In the genomic region with DNA sequence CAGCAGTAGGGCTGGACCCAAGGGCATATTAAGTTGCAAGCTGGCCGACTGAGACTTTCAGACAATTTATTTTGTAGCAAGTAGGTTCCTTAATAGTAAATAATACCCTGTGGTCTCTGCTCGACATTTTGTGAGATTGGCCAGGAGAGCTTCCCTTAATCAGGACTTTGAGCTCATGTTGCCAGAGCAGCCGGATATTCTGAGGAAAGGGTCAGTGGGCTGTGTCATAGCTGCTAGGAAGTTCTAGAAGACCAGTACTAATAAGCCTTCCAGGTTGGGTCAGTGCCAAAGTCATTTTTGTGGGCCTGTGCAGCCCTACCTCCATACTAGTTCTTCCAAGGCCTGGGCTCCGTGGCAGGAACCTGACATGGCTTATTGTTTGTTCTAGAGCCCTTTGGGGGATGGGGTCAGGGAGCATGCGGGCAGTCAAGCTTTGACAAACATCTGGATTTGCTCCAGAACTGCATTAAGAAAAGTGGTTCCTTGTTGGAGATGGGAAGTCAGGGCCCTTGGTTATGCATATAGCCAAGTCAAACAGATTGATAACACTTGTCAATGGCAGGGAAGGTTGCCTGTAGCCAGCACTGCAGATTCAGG, we compare ENCODE assay signal across 12 cellular contexts. TPM values are rescaled to one million over a fixed set of nuclear protein-coding genes. Genes with fewer than 3 reads are reported as not detected.
DNase-seq lines count a peak whose midpoint lies in the region; ATAC-seq and TF ChIP-seq lines count a peak whose summit lies in the region.
"Had no signal": no experiment of that assay in that cellular context is flagged by ENCODE, and none has a peak within 500 bp of the region (broad histone marks: within the 10 kb centered on the region; RNA-seq: fewer than 3 reads in every experiment).

No MANE protein-coding gene starts in this region.

- no peak overlapping the region for H2BK12ac ChIP-seq in trophoblast cell (ENCODE audit: low read length)

- intact Hi-C loops in left cardiac atrium (cut with DNase I) = no loop called here

- no peak for TF ChIP-seq POLR2A in erythroblast (IDR thresholded peaks at IDR 0.05; ENCODE audit: low read length)

- H3K4me1 ChIP-seq in CD4-positive, CD25-positive, alpha-beta regulatory T cell (ENCODE audit: control insufficient read depth, insufficient read depth, low read length, poor library complexity, severe bottlenecking) = peaks cover 61% of the 10 kb centered on the region
- peaks cover 12 to 29% of the 10 kb centered on the region in 2 experiments for H3K4me1 ChIP-seq in trophoblast cell (ENCODE audit: control insufficient read depth in 1 of 2, insufficient read depth in 2 of 2, low read length in 2 of 2)

- H3K9ac ChIP-seq in trophoblast cell (ENCODE audit: low read length) = no peak overlapping the region

- no peaks in the 10 kb centered on the region for H3K9me3 ChIP-seq in CD4-positive, CD25-positive, alpha-beta regulatory T cell (ENCODE audit: control insufficient read depth in 2 of 2, low read length in 2 of 2)
- no peaks in the 10 kb centered on the region for H3K9me3 ChIP-seq in trophoblast cell (ENCODE audit: insufficient read depth, low read depth, low read length)

- no peak overlapping the region for H2BK120ac ChIP-seq in trophoblast cell (ENCODE audit: insufficient read depth, low read length, poor library complexity)

- peaks cover 20% of the 10 kb centered on the region for H3K79me2 ChIP-seq in trophoblast cell (ENCODE audit: control insufficient read depth, insufficient read depth, low read length, poor library complexity)

- no CpG with 5 or more reads among the region's 5 CpGs for WGBS in trophoblast cell (ENCODE audit: extremely low coverage, insufficient coverage, insufficient read length)

- H3K9me3 Mint-ChIP-seq in CD4-positive, CD25-positive, alpha-beta regulatory T cell = no peaks in the 10 kb centered on the region
- H3K9me3 Mint-ChIP-seq in activated T-helper 17 cell treated with anti-CD3 and anti-CD28 coated beads, Interleukin-2, amount 50 U/mL, for 72 hours = no peaks in the 10 kb centered on the region
- H3K9me3 Mint-ChIP-seq: activated CD4-positive, alpha-beta T cell treated with anti-CD3 and anti-CD28 coated beads, Interleukin-2, amount 10 ng/mL, durations not matched to agents 24 days and 14 days had no signal

- H3K27me3 Mint-ChIP-seq in CD4-positive, CD25-positive, alpha-beta regulatory T cell = no peaks in the 10 kb centered on the region
- no peaks in the 10 kb centered on the region for H3K27me3 Mint-ChIP-seq in activated T-helper 17 cell treated with anti-CD3 and anti-CD28 coated beads, Interleukin-2, amount 50 U/mL, for 72 hours
- H3K27me3 Mint-ChIP-seq: activated CD4-positive, alpha-beta T cell treated with anti-CD3 and anti-CD28 coated beads, Interleukin-2, amount 10 ng/mL, durations not matched to agents 24 days and 14 days had no signal

- in situ Hi-C loops in ACHN (cut with HindIII; ENCODE audit: low pct_ligation_motif_present, low pct_unique_long_range_greater_than_20kb, low sequenced_read_pairs) = no loop called here

- peak overlapping the region; percentile 51 for H3K4ac ChIP-seq in trophoblast cell (ENCODE audit: low read depth, low read length)

- H2BK5ac ChIP-seq in trophoblast cell (ENCODE audit: low read depth, low read length, poor library complexity) = no peak overlapping the region

- H4K12ac ChIP-seq in trophoblast cell (ENCODE audit: low read depth, low read length) = no peak overlapping the region

- no peak overlapping the region for H3K18ac ChIP-seq in trophoblast cell (ENCODE audit: low read length)

- H3K27ac ChIP-seq in CD4-positive, CD25-positive, alpha-beta regulatory T cell (ENCODE audit: insufficient read depth, low read length, poor library complexity, severe bottlenecking) = no peak overlapping the region
- no peak overlapping the region for H3K27ac ChIP-seq in trophoblast cell (ENCODE audit: low read depth, low read length)

- peaks cover 8 to 91% (median 71%) of the 10 kb centered on the region in 4 donors for H3K4me1 Mint-ChIP-seq in CD4-positive, CD25-positive, alpha-beta regulatory T cell
- H3K4me1 Mint-ChIP-seq in activated T-helper 17 cell treated with anti-CD3 and anti-CD28 coated beads, Interleukin-2, amount 50 U/mL, for 72 hours = peaks cover 39% of the 10 kb centered on the region

- H2AK5ac ChIP-seq in trophoblast cell (ENCODE audit: low read length) = no peak overlapping the region

- peaks cover 37% of the 10 kb centered on the region for H3K36me3 ChIP-seq in CD4-positive, CD25-positive, alpha-beta regulatory T cell (ENCODE audit: control insufficient read depth, insufficient read depth, low read length)
- H3K36me3 ChIP-seq in trophoblast cell (ENCODE audit: control insufficient read depth in 1 of 2, insufficient read depth in 2 of 2, low read length in 2 of 2) = peaks cover 26 to 34% of the 10 kb centered on the region in 2 experiments

- H3K4me3 ChIP-seq in CD4-positive, CD25-positive, alpha-beta regulatory T cell (ENCODE audit: low read depth, low read length) = peak overlapping the region; percentile 19
- H3K4me3 ChIP-seq in trophoblast cell (ENCODE audit: low read depth, low read length) = no peak overlapping the region

- H3K14ac ChIP-seq in trophoblast cell (ENCODE audit: low read length) = no peak overlapping the region

- H3K27me3 ChIP-seq in CD4-positive, CD25-positive, alpha-beta regulatory T cell (ENCODE audit: control insufficient read depth, insufficient read depth, low read length) = no peaks in the 10 kb centered on the region
- H3K27me3 ChIP-seq in trophoblast cell (ENCODE audit: insufficient read depth, low read length) = no peaks in the 10 kb centered on the region

- H3K36me3 Mint-ChIP-seq in CD4-positive, CD25-positive, alpha-beta regulatory T cell = peaks cover 37% of the 10 kb centered on the region
- H3K36me3 Mint-ChIP-seq in activated T-helper 17 cell treated with anti-CD3 and anti-CD28 coated beads, Interleukin-2, amount 50 U/mL, for 72 hours (ENCODE audit: low read depth) = peaks cover 97% of the 10 kb centered on the region

- peak overlapping the region in 2 of 3 donors; percentile 48 to 55 for H3K27ac Mint-ChIP-seq in CD4-positive, CD25-positive, alpha-beta regulatory T cell
- no peak overlapping the region for H3K27ac Mint-ChIP-seq in activated T-helper 17 cell treated with anti-CD3 and anti-CD28 coated beads, Interleukin-2, amount 50 U/mL, for 72 hours

- H2AFZ ChIP-seq in trophoblast cell (ENCODE audit: insufficient read depth, low read length, poor library complexity) = no peak overlapping the region

- no peak for ATAC-seq in CD4-positive, CD25-positive, alpha-beta regulatory T cell (ENCODE audit: low read depth in 2 of 2)
- no peak for ATAC-seq in activated T-helper 17 cell treated with anti-CD3 and anti-CD28 coated beads, Interleukin-2, amount 50 U/mL, for 72 hours (replicated peaks)
- ATAC-seq in left cardiac atrium = peak; percentile 1 to 34
- ATAC-seq in activated CD4-positive, CD25-positive, alpha-beta regulatory T cell treated with anti-CD3 and anti-CD28 coated beads, Interleukin-2, amount 50 U/mL, for 24 hours = no peak

- no peak for DNase-seq in CD4-positive, CD25-positive, alpha-beta regulatory T cell
- DNase-seq in left cardiac atrium (peak; percentile 57), trophoblast cell (no peak), ACHN (no peak), erythroblast (lab: John Stamatoyannopoulos, UW) (no peak), SHP77 treated with DMSO at 0.1 percent for 48 hours (lab: John Stamatoyannopoulos, UW) (no peak)
- DNase-seq: activated CD4-positive, alpha-beta T cell treated with anti-CD3 and anti-CD28 coated beads, Interleukin-2, amount 10 ng/mL, durations not matched to agents 24 days and 14 days; caudate nucleus; KG1; stimulated activated CD4-positive, alpha-beta T cell treated with anti-CD3 and anti-CD28 coated beads, Interleukin-4, amount 100 ng/mL, for 24 hours had no signal

- H3K4me3 Mint-ChIP-seq in CD4-positive, CD25-positive, alpha-beta regulatory T cell = peak overlapping the region in 3 of 4 donors; percentile 26 to 62 (median 61)
- H3K4me3 Mint-ChIP-seq in activated T-helper 17 cell treated with anti-CD3 and anti-CD28 coated beads, Interleukin-2, amount 50 U/mL, for 72 hours = peak overlapping the region; percentile 49
- H3K4me3 Mint-ChIP-seq: activated CD4-positive, alpha-beta T cell treated with anti-CD3 and anti-CD28 coated beads, Interleukin-2, amount 10 ng/mL, durations not matched to agents 24 days and 14 days had no signal

- H4K8ac ChIP-seq in trophoblast cell (ENCODE audit: low read depth, low read length) = no peak overlapping the region

- no peak overlapping the region for H4K91ac ChIP-seq in trophoblast cell (ENCODE audit: low read depth, low read length)

- no peak overlapping the region for H3K23ac ChIP-seq in trophoblast cell (ENCODE audit: low read length)

- H3K4me2 ChIP-seq in trophoblast cell (ENCODE audit: low read length) = no peak overlapping the region

- H3K79me1 ChIP-seq in trophoblast cell (ENCODE audit: low read length) = no peaks in the 10 kb centered on the region

RNA-seq across cellular contexts. Expression of gene ALKBH5, which starts 7.5 kb away (rescaled TPM):
- 118 TPM for total RNA-seq in CD4-positive, CD25-positive, alpha-beta regulatory T cell
- 100 to 1,000 TPM; 102 to 123 (median 115) TPM for polyA plus RNA-seq in CD4-positive, CD25-positive, alpha-beta regulatory T cell
- 100 to 1,000 TPM; 161 to 255 TPM for total RNA-seq in activated T-helper 17 cell treated with anti-CD3 and anti-CD28 coated beads, Interleukin-2, amount 50 U/mL, for 72 hours
- 100 to 1,000 TPM; 137 to 169 TPM for total RNA-seq in left cardiac atrium
- polyA plus RNA-seq in trophoblast cell (2013) = 69.9 and 71.0 TPM in 2 replicates

RNA-seq across cellular contexts. Expression of gene LLGL1, which starts 34.3 kb away (rescaled TPM):
- 16.6 TPM for total RNA-seq in CD4-positive, CD25-positive, alpha-beta regulatory T cell
- polyA plus RNA-seq in CD4-positive, CD25-positive, alpha-beta regulatory T cell = 1 to 10 TPM; 1.0 to 2.2 (median 1.6) TPM
- total RNA-seq in activated T-helper 17 cell treated with anti-CD3 and anti-CD28 coated beads, Interleukin-2, amount 50 U/mL, for 72 hours = 10 to 100 TPM; 19.5 to 22.3 TPM
- 10 to 100 TPM; 10.9 to 11.0 TPM for total RNA-seq in left cardiac atrium
- polyA plus RNA-seq in trophoblast cell (2013) = 21.5 and 21.7 TPM in 2 replicates

Comparison
In these comparisons a context has a peak if more than half of its experiments do, and no peak if none do; other contexts are left out.
1. ATAC-seq: peak in left cardiac atrium (2 of 2); none in CD4-positive, CD25-positive, alpha-beta regulatory T cell (0 of 2), activated T-helper 17 cell treated with anti-CD3 and anti-CD28 coated beads, Interleukin-2, amount 50 U/mL, for 72 hours (single experiment) and activated CD4-positive, CD25-positive, alpha-beta regulatory T cell treated with anti-CD3 and anti-CD28 coated beads, Interleukin-2, amount 50 U/mL, for 24 hours (0 of 2).